8 cellular contexts compared by ENCODE assay signal in genomic region chrX:134186362-134187121, GRCh38. TPM values are rescaled to one million over a fixed set of nuclear protein-coding genes. Genes with fewer than 3 reads are reported as not detected.
DNase-seq lines count a peak whose midpoint lies in the region; ATAC-seq and TF ChIP-seq lines count a peak whose summit lies in the region.

No MANE protein-coding gene starts in this region.

- no peak for TF ChIP-seq CTCF in dorsolateral prefrontal cortex (IDR thresholded peaks at IDR 0.05 in 54 of 56, conservative IDR thresholded peaks at IDR 0.05 in 2 of 56; ENCODE audit: low read depth in 1 of 56, partially characterized antibody in 56 of 56)

- ATAC-seq in GM18498 (IDR thresholded peaks at IDR 0.05; ENCODE audit: unreplicated experiment), result peak; percentile 80
- peak; percentile 90 for ATAC-seq in HG02678 (IDR thresholded peaks at IDR 0.05; ENCODE audit: unreplicated experiment)

- no peak overlapping the region for H3K27ac ChIP-seq in dorsolateral prefrontal cortex

- H3K4me3 ChIP-seq in dorsolateral prefrontal cortex, result no peak overlapping the region

- peaks cover 0 to 89% (median 42%) of the 10 kb centered on the region in 45 donors for H3K27me3 ChIP-seq in dorsolateral prefrontal cortex

- DNase-seq in SKM-1 (lab: John Stamatoyannopoulos, UW; ENCODE audit: unreplicated experiment) (peak; percentile 17), HUDEP-2 (lab: John Stamatoyannopoulos, UW; ENCODE audit: unreplicated experiment in 76 of 76) (no peak), DMS79 (lab: John Stamatoyannopoulos, UW) (no peak), NCI-H1930 (lab: John Stamatoyannopoulos, UW) (no peak), dorsolateral prefrontal cortex (no peak)
- DNase-seq in central memory CD4-positive, alpha-beta T cell, result peak; percentile 77

- intact Hi-C loops in dorsolateral prefrontal cortex (cut with DNase I), result no loop called here

RNA-seq across cellular contexts. Expression of gene CCDC160, which starts 50.4 kb away (rescaled TPM):
- total RNA-seq in dorsolateral prefrontal cortex, result 1 to 10 TPM in 93 of 120 experiments, under 1 TPM in 26, not detected in 1; 0.37 to 4.2 (median 1.6) TPM

Comparison
In these comparisons a context has a peak if more than half of its experiments do, and no peak if none do; other contexts are left out.
1. DNase-seq: peak in SKM-1 (single experiment) and central memory CD4-positive, alpha-beta T cell (single experiment); none in HUDEP-2 (0 of 76), DMS79 (single experiment), NCI-H1930 (0 of 2) and dorsolateral prefrontal cortex (0 of 10).